ENCODE assay signal across 16 cellular contexts in the genomic region with DNA sequence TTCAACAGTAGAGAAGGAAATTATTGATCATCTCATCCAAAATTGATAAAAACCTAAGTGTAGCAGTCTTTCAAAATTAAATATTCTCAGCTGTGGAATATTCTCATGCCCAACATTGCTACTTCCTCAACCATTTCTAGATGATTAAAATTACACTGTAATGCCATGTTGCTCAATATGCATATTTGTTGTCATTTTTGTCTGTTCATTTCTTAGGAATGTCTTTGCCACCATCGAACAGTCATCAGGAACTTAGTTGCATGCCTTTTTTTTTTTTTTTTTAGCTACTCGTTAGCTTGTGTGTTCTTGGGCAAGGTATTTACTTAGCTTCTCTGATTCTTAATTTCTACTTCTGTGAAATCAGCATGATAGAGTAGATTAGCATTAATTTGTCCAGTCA.
DNase-seq lines count a peak whose midpoint lies in the region; ATAC-seq and TF ChIP-seq lines count a peak whose summit lies in the region.
"Had no signal": no experiment of that assay in that cellular context is flagged by ENCODE, and none has a peak within 500 bp of the region (broad histone marks: within the 10 kb centered on the region; RNA-seq: fewer than 3 reads in every experiment).

No MANE protein-coding gene starts in this region.

- H3K4me1 ChIP-seq in spleen, result peaks cover 10 to 77% (median 46%) of the 10 kb centered on the region in 6 donors

- H3K4me3 ChIP-seq in spleen, result no peak overlapping the region
- H3K4me3 ChIP-seq: cardiac muscle cell, hepatocyte had no signal

- H3K4me3 Mint-ChIP-seq in activated T-cell treated with anti-CD3 and anti-CD28 coated beads, Interleukin-2, amount 50 U/mL, for 24 hours, result no peak overlapping the region
- H3K4me3 Mint-ChIP-seq in activated T-cell treated with anti-CD3 and anti-CD28 coated beads, Interleukin-2, amount 50 U/mL, for 4 hours, result no peak overlapping the region
- H3K4me3 Mint-ChIP-seq: activated B cell treated with CpG ODN at 0.5 μM for 24 hours had no signal

- H3K36me3 Mint-ChIP-seq in activated T-cell treated with anti-CD3 and anti-CD28 coated beads, Interleukin-2, amount 50 U/mL, for 24 hours (ENCODE audit: low read depth), result peaks cover 70% of the 10 kb centered on the region
- H3K36me3 Mint-ChIP-seq in activated T-cell treated with anti-CD3 and anti-CD28 coated beads, Interleukin-2, amount 50 U/mL, for 4 hours (ENCODE audit: insufficient read depth), result peaks cover 32% of the 10 kb centered on the region

- no peaks in the 10 kb centered on the region for H3K9me3 ChIP-seq in spleen

- no peak for TF ChIP-seq CTCF in spleen (IDR thresholded peaks at IDR 0.05 in 8 of 11, conservative IDR thresholded peaks at IDR 0.05 in 3 of 11)

- peak overlapping the region; percentile 51 to 84 (median 74) for H3K27ac ChIP-seq in spleen
- H3K27ac ChIP-seq: cardiac muscle cell, hepatocyte had no signal

- no peak for ATAC-seq in activated T-cell treated with anti-CD3 and anti-CD28 coated beads, Interleukin-2, amount 50 U/mL, for 4 hours
- no peak for ATAC-seq in GM18511 (IDR thresholded peaks at IDR 0.05; ENCODE audit: unreplicated experiment)
- ATAC-seq: Panc1 had no signal

- no peaks in the 10 kb centered on the region for H3K27me3 Mint-ChIP-seq in activated T-cell treated with anti-CD3 and anti-CD28 coated beads, Interleukin-2, amount 50 U/mL, for 24 hours
- H3K27me3 Mint-ChIP-seq in activated T-cell treated with anti-CD3 and anti-CD28 coated beads, Interleukin-2, amount 50 U/mL, for 4 hours (ENCODE audit: low read depth), result no peaks in the 10 kb centered on the region
- H3K27me3 Mint-ChIP-seq: activated B cell treated with CpG ODN at 0.5 μM for 24 hours had no signal

- H3K9me3 Mint-ChIP-seq in activated T-cell treated with anti-CD3 and anti-CD28 coated beads, Interleukin-2, amount 50 U/mL, for 24 hours, result no peaks in the 10 kb centered on the region
- no peaks in the 10 kb centered on the region for H3K9me3 Mint-ChIP-seq in activated T-cell treated with anti-CD3 and anti-CD28 coated beads, Interleukin-2, amount 50 U/mL, for 4 hours
- H3K9me3 Mint-ChIP-seq: activated B cell treated with CpG ODN at 0.5 μM for 24 hours had no signal

- no peak for TF ChIP-seq POLR2A in spleen (IDR thresholded peaks at IDR 0.05)

- peaks cover 49% of the 10 kb centered on the region for H3K4me1 Mint-ChIP-seq in activated T-cell treated with anti-CD3 and anti-CD28 coated beads, Interleukin-2, amount 50 U/mL, for 24 hours (ENCODE audit: low read depth)
- peaks cover 22% of the 10 kb centered on the region for H3K4me1 Mint-ChIP-seq in activated T-cell treated with anti-CD3 and anti-CD28 coated beads, Interleukin-2, amount 50 U/mL, for 4 hours (ENCODE audit: low read depth)

- no peak for DNase-seq in activated T-cell treated with anti-CD3 and anti-CD28 coated beads, Interleukin-2, amount 50 U/mL, for 24 hours
- DNase-seq in activated T-cell treated with anti-CD3 and anti-CD28 coated beads, Interleukin-2, amount 50 U/mL, for 4 hours, result no peak
- DNase-seq in RPMI7951 (ENCODE audit: low read depth) (peak; percentile 48), fibroblast of gingiva (ENCODE audit: low read depth) (peak; percentile 90), spleen (no peak), mucosa of gallbladder (ENCODE audit: low spot score) (no peak)
- DNase-seq in central memory CD4-positive, alpha-beta T cell, result no peak
- DNase-seq: activated B cell treated with CpG ODN at 0.5 μM for 24 hours; activated naive CD4-positive, alpha-beta T cell treated with Interleukin-2 at 50 U/mL for 16 hours; NCI-H187 treated with DMSO at 0.1 percent for 48 hours; NCI-H526 treated with DMSO at 0.1 percent for 48 hours; stimulated activated CD4-positive, alpha-beta T cell treated with anti-CD3 and anti-CD28 coated beads, Interleukin-15, amount 100 ng/mL, for 24 hours had no signal

- intact Hi-C loops in spleen (cut with DNase I; ENCODE audit: low total_unique reads), result no loop called here

- peaks cover 0 to 68% (median 16%) of the 10 kb centered on the region in 6 donors for H3K36me3 ChIP-seq in spleen
- H3K36me3 ChIP-seq: cardiac muscle cell had no signal

- 49 to 83% (median 63%) methylated on average over 2 of the region's 2 CpGs for WGBS in spleen, 5 donors

- H3K27ac Mint-ChIP-seq in activated T-cell treated with anti-CD3 and anti-CD28 coated beads, Interleukin-2, amount 50 U/mL, for 24 hours, result peak overlapping the region; percentile 35
- H3K27ac Mint-ChIP-seq: activated B cell treated with CpG ODN at 0.5 μM for 24 hours had no signal

- H3K27me3 ChIP-seq in spleen (replicated peaks in 1 of 7), result no peaks in the 10 kb centered on the region
- H3K27me3 ChIP-seq: cardiac muscle cell, hepatocyte had no signal

Comparison
In these comparisons a context has a peak if more than half of its experiments do, and no peak if none do; other contexts are left out.
1. DNase-seq: peak in RPMI7951 (single experiment) and fibroblast of gingiva (single experiment); none in activated T-cell treated with anti-CD3 and anti-CD28 coated beads, Interleukin-2, amount 50 U/mL, for 24 hours (single experiment), activated T-cell treated with anti-CD3 and anti-CD28 coated beads, Interleukin-2, amount 50 U/mL, for 4 hours (single experiment), spleen (single experiment), central memory CD4-positive, alpha-beta T cell (single experiment) and mucosa of gallbladder (single experiment).